ENCODE assay signal across 28 cellular contexts in genomic region chr2:53036196-53036595, GRCh38.
DNase-seq lines count a peak whose midpoint lies in the region; ATAC-seq, FAIRE-seq and TF ChIP-seq lines count a peak whose summit lies in the region.
"Had no signal": no experiment of that assay in that cellular context is flagged by ENCODE, and none has a peak within 500 bp of the region (broad histone marks: within the 10 kb centered on the region; RNA-seq: fewer than 3 reads in every experiment).

No MANE protein-coding gene starts in this region.

- intact Hi-C loops in left ventricle myocardium superior (cut with micrococcal nuclease): no loop called here

- no peak overlapping the region for H3K18ac ChIP-seq in mesenchymal stem cell (ENCODE audit: low read depth in 1 of 2, low read length in 2 of 2)

- no peak overlapping the region for H3K27ac ChIP-seq in brain microvascular endothelial cell
- peak overlapping the region; percentile 27 for H3K27ac ChIP-seq in mesenchymal stem cell (ENCODE audit: low read length, poor library complexity, severe bottlenecking)
- H3K27ac ChIP-seq: heart right ventricle, upper lobe of right lung had no signal

- no peak for ATAC-seq in left ventricle myocardium superior
- ATAC-seq: activated CD4-positive, CD25-positive, alpha-beta regulatory T cell treated with anti-CD3 and anti-CD28 coated beads, Interleukin-2, amount 50 U/mL, for 24 hours; activated T-cell treated with anti-CD3 and anti-CD28 coated beads, Interleukin-2, amount 50 U/mL, for 4 hours; heart right ventricle; left lobe of liver; natural killer cell treated with Interleukin-12 subunit alpha and Interleukin-12 subunit beta and Interleukin-15 and Interleukin-18, amount 100 ng/mL, for 72 hours; Right ventricle myocardium inferior; sciatic nerve; upper lobe of right lung had no signal

- no peaks in the 10 kb centered on the region for H3K36me3 Mint-ChIP-seq in progenitor cell of endocrine pancreas (ENCODE audit: insufficient read depth)
- H3K36me3 Mint-ChIP-seq: CD4-positive, alpha-beta memory T cell; natural killer cell treated with Interleukin-12 subunit alpha and Interleukin-12 subunit beta and Interleukin-15 and Interleukin-18, amount 100 ng/mL, for 72 hours had no signal

- no peak overlapping the region for H3K9ac ChIP-seq in mesenchymal stem cell (ENCODE audit: low read length)

- no peak overlapping the region for H2AFZ ChIP-seq in mesenchymal stem cell (ENCODE audit: low read depth, low read length)

- no peak overlapping the region for H2BK120ac ChIP-seq in mesenchymal stem cell (ENCODE audit: low read depth, low read length)

- no peak overlapping the region for H3K23ac ChIP-seq in mesenchymal stem cell (ENCODE audit: low read length in 2 of 2)

- H3K4me3 ChIP-seq in AG10803 (ENCODE audit: low read length) (no peak overlapping the region), brain microvascular endothelial cell (ENCODE audit: low read depth, low read length) (no peak overlapping the region), mesenchymal stem cell (ENCODE audit: insufficient read depth in 1 of 2, low read depth in 1 of 2, low read length in 2 of 2) (no peak overlapping the region)
- H3K4me3 ChIP-seq: heart right ventricle, upper lobe of right lung had no signal

- H2BK15ac ChIP-seq in mesenchymal stem cell (ENCODE audit: low read depth, poor library complexity, severe bottlenecking): no peak overlapping the region

- peak; percentile 42 for FAIRE-seq in HTR-8/SVneo (lab: Jason Lieb, UNC)

- WGBS in mesenchymal stem cell: no CpG with 5 or more reads among the region's 1 CpG

- no peaks in the 10 kb centered on the region for H3K9me3 ChIP-seq in mesenchymal stem cell (ENCODE audit: control insufficient read depth, low read length)
- H3K9me3 ChIP-seq: heart right ventricle, upper lobe of right lung had no signal

- H3K14ac ChIP-seq in mesenchymal stem cell (ENCODE audit: low read length in 2 of 2): no peak overlapping the region

- H3K27me3 ChIP-seq in brain microvascular endothelial cell (replicated peaks) (no peaks in the 10 kb centered on the region), mesenchymal stem cell (ENCODE audit: control insufficient read depth in 1 of 2, insufficient read depth in 1 of 2, low read length in 2 of 2) (no peaks in the 10 kb centered on the region)
- H3K27me3 ChIP-seq: heart right ventricle, upper lobe of right lung had no signal

- no peak overlapping the region for H2AK5ac ChIP-seq in mesenchymal stem cell (ENCODE audit: low read length, severe bottlenecking)

- H3K27me3 Mint-ChIP-seq in progenitor cell of endocrine pancreas: no peaks in the 10 kb centered on the region
- H3K27me3 Mint-ChIP-seq: CD4-positive, alpha-beta memory T cell; natural killer cell treated with Interleukin-12 subunit alpha and Interleukin-12 subunit beta and Interleukin-15 and Interleukin-18, amount 100 ng/mL, for 72 hours had no signal

- H3K4ac ChIP-seq in mesenchymal stem cell (ENCODE audit: low read depth in 1 of 2, low read length in 2 of 2): no peak overlapping the region

- no peak overlapping the region for H3K4me3 Mint-ChIP-seq in progenitor cell of endocrine pancreas (ENCODE audit: low read depth)
- H3K4me3 Mint-ChIP-seq: activated naive CD4-positive, alpha-beta T cell treated with anti-CD3 and anti-CD28 coated beads for 36 hours; activated T-cell treated with anti-CD3 and anti-CD28 coated beads, Interleukin-2, amount 50 U/mL, for 4 hours; CD4-positive, alpha-beta memory T cell; natural killer cell treated with Interleukin-12 subunit alpha and Interleukin-12 subunit beta and Interleukin-15 and Interleukin-18, amount 100 ng/mL, for 72 hours had no signal

- H2BK12ac ChIP-seq in mesenchymal stem cell (ENCODE audit: low read length in 2 of 2): no peak overlapping the region

- no peak overlapping the region for H3K4me2 ChIP-seq in mesenchymal stem cell (ENCODE audit: low read length, poor library complexity, severe bottlenecking)

- in situ Hi-C loops in brain microvascular endothelial cell (cut with HindIII; ENCODE audit: low pct_ligation_motif_present, low sequenced_read_pairs): no loop called here

- H4K91ac ChIP-seq in mesenchymal stem cell (ENCODE audit: low read length): no peak overlapping the region

- H2BK5ac ChIP-seq in mesenchymal stem cell (ENCODE audit: low read depth, low read length, poor library complexity, severe bottlenecking): no peak overlapping the region

- peaks cover 6% of the 10 kb centered on the region for H3K4me1 ChIP-seq in mesenchymal stem cell (ENCODE audit: control insufficient read depth, insufficient read depth, low read depth, low read length)
- H3K4me1 ChIP-seq: heart right ventricle, upper lobe of right lung had no signal

- no peak overlapping the region for H3K27ac Mint-ChIP-seq in progenitor cell of endocrine pancreas
- H3K27ac Mint-ChIP-seq: activated naive CD4-positive, alpha-beta T cell treated with anti-CD3 and anti-CD28 coated beads for 36 hours; natural killer cell treated with Interleukin-12 subunit alpha and Interleukin-12 subunit beta and Interleukin-15 and Interleukin-18, amount 100 ng/mL, for 72 hours had no signal

- H3K36me3 ChIP-seq in brain microvascular endothelial cell (replicated peaks): no peaks in the 10 kb centered on the region
- no peaks in the 10 kb centered on the region for H3K36me3 ChIP-seq in mesenchymal stem cell (ENCODE audit: control insufficient read depth in 1 of 2, insufficient read depth in 2 of 2, low read depth in 1 of 2, low read length in 2 of 2)
- H3K36me3 ChIP-seq: heart right ventricle, upper lobe of right lung had no signal

- no peaks in the 10 kb centered on the region for H3K9me3 Mint-ChIP-seq in progenitor cell of endocrine pancreas (ENCODE audit: low read depth)
- H3K9me3 Mint-ChIP-seq: activated naive CD4-positive, alpha-beta T cell treated with anti-CD3 and anti-CD28 coated beads for 36 hours; activated T-cell treated with anti-CD3 and anti-CD28 coated beads, Interleukin-2, amount 50 U/mL, for 4 hours; CD4-positive, alpha-beta memory T cell had no signal

- H3K79me1 ChIP-seq in mesenchymal stem cell (replicated peaks; ENCODE audit: low read length, poor library complexity, severe bottlenecking): no peaks in the 10 kb centered on the region

- DNase-seq in AG10803 (ENCODE audit: low read depth) (peak; percentile 68), HTR-8/SVneo (ENCODE audit: insufficient read length, low spot score) (no peak), brain microvascular endothelial cell (peak; percentile 32), mesenchymal stem cell (peak; percentile 7), progenitor cell of endocrine pancreas (ENCODE audit: low spot score, unreplicated experiment) (no peak), left ventricle myocardium superior (no peak), ecto neural progenitor cell (ENCODE audit: low spot score) (no peak)
- DNase-seq in stimulated activated CD4-positive, alpha-beta T cell treated with anti-CD3 and anti-CD28 coated beads, Interleukin-1b, Interleukin-23, amount 100 ng/mL, for 48 hours: no peak
- DNase-seq: activated naive CD4-positive, alpha-beta T cell treated with anti-CD3 and anti-CD28 coated beads for 36 hours; activated T-cell treated with anti-CD3 and anti-CD28 coated beads, Interleukin-2, amount 50 U/mL, for 4 hours; aorta; CD4-positive, alpha-beta memory T cell; DMS153; effector CD8-positive, alpha-beta T cell; GF-D8; heart right ventricle; NCI-H1092; NCI-H1930; NCI-H2227 treated with DMSO at 0.1 percent for 48 hours; NCI-H82; stimulated activated CD4-positive, alpha-beta T cell treated with anti-CD3 and anti-CD28 coated beads, Interleukin-15, amount 100 ng/mL, for 24 hours; stimulated activated CD8-positive, alpha-beta memory T cell treated with anti-CD3 and anti-CD28 coated beads, Interleukin-4, amount 100 ng/mL, for 48 hours; upper lobe of right lung had no signal

- H3K4me1 Mint-ChIP-seq in progenitor cell of endocrine pancreas (ENCODE audit: low read depth): no peaks in the 10 kb centered on the region
- H3K4me1 Mint-ChIP-seq: CD4-positive, alpha-beta memory T cell had no signal

- H4K8ac ChIP-seq in mesenchymal stem cell (ENCODE audit: low read length): no peak overlapping the region

- no peak for TF ChIP-seq CTCF in AG10803 (conservative IDR thresholded peaks at IDR 0.05; ENCODE audit: low read length)
- no peak for TF ChIP-seq CTCF in brain microvascular endothelial cell (IDR thresholded peaks at IDR 0.05; ENCODE audit: low read depth, low read length, missing control alignments)
- no peak for TF ChIP-seq CTCF in progenitor cell of endocrine pancreas (IDR thresholded peaks at IDR 0.05; ENCODE audit: unreplicated experiment)

Comparison
In these comparisons a context has a peak if more than half of its experiments do, and no peak if none do; other contexts are left out.
1. DNase-seq: peak in AG10803 (single experiment), brain microvascular endothelial cell (single experiment) and mesenchymal stem cell (single experiment); none in HTR-8/SVneo (single experiment), progenitor cell of endocrine pancreas (single experiment), left ventricle myocardium superior (single experiment), ecto neural progenitor cell (single experiment) and stimulated activated CD4-positive, alpha-beta T cell treated with anti-CD3 and anti-CD28 coated beads, Interleukin-1b, Interleukin-23, amount 100 ng/mL, for 48 hours (single experiment).